22 cellular contexts compared by ENCODE assay signal in genomic region chr17:41676058-41676419, GRCh38. TPM values are rescaled to one million over a fixed set of nuclear protein-coding genes. Genes with fewer than 3 reads are reported as not detected.
DNase-seq lines count a peak whose midpoint lies in the region; ATAC-seq, FAIRE-seq and TF ChIP-seq lines count a peak whose summit lies in the region.
"Had no signal": no experiment of that assay in that cellular context is flagged by ENCODE, and none has a peak within 500 bp of the region (broad histone marks: within the 10 kb centered on the region; RNA-seq: fewer than 3 reads in every experiment).

No MANE protein-coding gene starts in this region.

- no peaks in the 10 kb centered on the region for H3K9me3 Mint-ChIP-seq in activated CD4-positive, alpha-beta T cell treated with anti-CD3 and anti-CD28 coated beads, Interleukin-2, amount 10 ng/mL, durations not matched to agents 24 days and 14 days
- H3K9me3 Mint-ChIP-seq in WTC11, result peaks cover 4% of the 10 kb centered on the region; the same call in 1 of the 2 replicates
- H3K9me3 Mint-ChIP-seq in stimulated activated naive CD8-positive, alpha-beta T cell treated with anti-CD3 and anti-CD28 coated beads, Interleukin-15, amount 100 ng/mL, for 72 hours, result peaks cover 7 to 9% of the 10 kb centered on the region in 2 donors
- H3K9me3 Mint-ChIP-seq: naive thymus-derived CD8-positive, alpha-beta T cell; stimulated activated effector memory CD8-positive, alpha-beta T cell treated with anti-CD3 and anti-CD28 coated beads, Interleukin-12 subunit alpha, Interleukin-12 subunit beta, amount 100 ng/mL, for 72 hours had no signal

- no peak overlapping the region for H3K4me3 Mint-ChIP-seq in activated CD4-positive, alpha-beta T cell treated with anti-CD3 and anti-CD28 coated beads, Interleukin-2, amount 10 ng/mL, durations not matched to agents 24 days and 14 days
- no peak overlapping the region for H3K4me3 Mint-ChIP-seq in WTC11
- H3K4me3 Mint-ChIP-seq in stimulated activated naive CD8-positive, alpha-beta T cell treated with anti-CD3 and anti-CD28 coated beads, Interleukin-15, amount 100 ng/mL, for 72 hours, result peak overlapping the region; percentile 81 to 82
- H3K4me3 Mint-ChIP-seq: activated naive CD8-positive, alpha-beta T cell treated with anti-CD3 and anti-CD28 coated beads, Interleukin-2, amount 10 ng/mL, durations not matched to agents 7 days and 5 days; stimulated activated effector memory CD8-positive, alpha-beta T cell treated with anti-CD3 and anti-CD28 coated beads, Interleukin-12 subunit alpha, Interleukin-12 subunit beta, amount 100 ng/mL, for 72 hours had no signal

- no peaks in the 10 kb centered on the region for H3K79me2 ChIP-seq in HepG2 (ENCODE audit: insufficient read depth, low read length)

- WGBS in HepG2 (ENCODE audit: low lambda C conversion rate), result 4% methylated on average over 3 of the region's 3 CpGs

- peaks cover 50% of the 10 kb centered on the region for H3K4me1 ChIP-seq in HepG2 (ENCODE audit: insufficient read depth, low read length)

- H3K27me3 Mint-ChIP-seq in activated CD4-positive, alpha-beta T cell treated with anti-CD3 and anti-CD28 coated beads, Interleukin-2, amount 10 ng/mL, durations not matched to agents 24 days and 14 days, result no peaks in the 10 kb centered on the region
- no peaks in the 10 kb centered on the region; the same call in 1 of the 2 replicates for H3K27me3 Mint-ChIP-seq in WTC11 (ENCODE audit: low read depth)
- no peaks in the 10 kb centered on the region for H3K27me3 Mint-ChIP-seq in stimulated activated naive CD8-positive, alpha-beta T cell treated with anti-CD3 and anti-CD28 coated beads, Interleukin-15, amount 100 ng/mL, for 72 hours
- H3K27me3 Mint-ChIP-seq: activated naive CD8-positive, alpha-beta T cell treated with anti-CD3 and anti-CD28 coated beads, Interleukin-2, amount 10 ng/mL, durations not matched to agents 7 days and 5 days; naive thymus-derived CD8-positive, alpha-beta T cell had no signal

- TF ChIP-seq RAD21 in HepG2 (CRISPR knock-in tag; IDR thresholded peaks at IDR 0.05), result no peak

- in situ Hi-C loops in HepG2 (cut with HindIII; ENCODE audit: extremely low pct_ligation_motif_present, low pct_unique_long_range_greater_than_20kb), result no loop called here

- TF ChIP-seq EP300 in HepG2 (IDR thresholded peaks at IDR 0.05; ENCODE audit: low read depth in 2 of 2, low read length in 2 of 2) (no peak), HepG2 (CRISPR knock-in tag; IDR thresholded peaks at IDR 0.05; ENCODE audit: borderline replicate concordance) (no peak)

- POLR2A ChIA-PET in WTC11 (lab: Charles Lee) (no interaction called here), HepG2 (lab: Yijun Ruan, JAX) (interaction anchor here (0.5 to 7.2 kb wide), 6 partner anchors 9 to 1453 kb away, joined by 3 to 443 read pairs (median 3); partner anchors contain the start of gene EIF1)

- H3K36me3 ChIP-seq in HepG2 (replicated peaks in 1 of 2; ENCODE audit: control insufficient read depth in 1 of 2, insufficient read depth in 2 of 2, low read length in 2 of 2), result no peaks in the 10 kb centered on the region

- H3K4me3 ChIP-seq in HepG2 (replicated peaks in 1 of 3; ENCODE audit: insufficient read depth in 1 of 3, low read depth in 2 of 3, low read length in 3 of 3), result peak overlapping the region in 1 of 3 experiments; percentile 52; a peak in 2 of 6 replicates

- CTCF ChIA-PET in WTC11 (lab: Charles Lee), result interaction anchor here (0.6 to 3.0 kb wide), 6 partner anchors 8 to 127 kb away, joined by 3 to 43 read pairs (median 6); partner anchors contain the start of gene EIF1
- CTCF ChIA-PET in HepG2 (lab: Yijun Ruan, JAX; ENCODE audit: low intra/inter-chr PET ratio, low total read pairs), result no interaction called here

- H3K36me3 Mint-ChIP-seq in activated CD4-positive, alpha-beta T cell treated with anti-CD3 and anti-CD28 coated beads, Interleukin-2, amount 10 ng/mL, durations not matched to agents 24 days and 14 days (ENCODE audit: low read depth), result peaks cover 1% of the 10 kb centered on the region
- H3K36me3 Mint-ChIP-seq in WTC11, result 0 out of 2 replicates have a peak, but pooled peaks cover 4% of the 10 kb centered on the region
- H3K36me3 Mint-ChIP-seq: naive thymus-derived CD8-positive, alpha-beta T cell had no signal

- peaks cover 51% of the 10 kb centered on the region for H3K4me1 Mint-ChIP-seq in activated CD4-positive, alpha-beta T cell treated with anti-CD3 and anti-CD28 coated beads, Interleukin-2, amount 10 ng/mL, durations not matched to agents 24 days and 14 days
- H3K4me1 Mint-ChIP-seq in WTC11, result peaks cover 44% of the 10 kb centered on the region
- peaks cover 80% of the 10 kb centered on the region for H3K4me1 Mint-ChIP-seq in stimulated activated naive CD8-positive, alpha-beta T cell treated with anti-CD3 and anti-CD28 coated beads, Interleukin-15, amount 100 ng/mL, for 72 hours

- H3K9me3 ChIP-seq in HepG2 (ENCODE audit: low read length), result no peaks in the 10 kb centered on the region

- FAIRE-seq in HepG2 (lab: Jason Lieb, UNC), result peak; percentile 18
- FAIRE-seq: urothelium cell line had no signal

- intact Hi-C loops in activated CD4-positive, alpha-beta T cell treated with anti-CD3 and anti-CD28 coated beads, Interleukin-2, amount 10 ng/mL, durations not matched to agents 24 days and 14 days (cut with micrococcal nuclease), result no loop called here
- intact Hi-C loops in HepG2 (cut with micrococcal nuclease; ENCODE audit: unreplicated experiment), result no loop called here

- H2AFZ ChIP-seq in HepG2 (ENCODE audit: low read length), result peak overlapping the region; percentile 49

- H3K9ac ChIP-seq in HepG2 (ENCODE audit: insufficient read depth, low read depth, low read length), result no peak overlapping the region

- H4K20me1 ChIP-seq in HepG2 (ENCODE audit: insufficient read depth, low read length), result no peaks in the 10 kb centered on the region

- ATAC-seq in WTC11 (peak; percentile 11; the same call in 1 of the 2 replicates), HepG2 (no peak; the same call in 2 of the 3 replicates)
- ATAC-seq in stimulated activated naive CD8-positive, alpha-beta T cell treated with anti-CD3 and anti-CD28 coated beads, Interleukin-15, amount 100 ng/mL, for 72 hours, result no peak
- ATAC-seq: naive thymus-derived CD8-positive, alpha-beta T cell had no signal

- TF ChIP-seq CTCF in WTC11 (IDR thresholded peaks at IDR 0.05) (no peak), HepG2 (CRISPR knock-in tag; IDR thresholded peaks at IDR 0.05) (no peak)

- no TSS peak for BruUV-seq in HepG2 (replicated peaks; lab: Mats Ljungman, UMichigan)

- H3K27me3 ChIP-seq in HepG2 (ENCODE audit: control insufficient read depth in 1 of 2, insufficient read depth in 2 of 2, low read length in 2 of 2), result peaks cover 0 to 2% of the 10 kb centered on the region in 2 experiments; a peak in 2 of 5 replicates

- H3K27ac ChIP-seq in HepG2 (ENCODE audit: extremely low read length, insufficient read depth, low read length), result peak overlapping the region; percentile 34

- no peak for DNase-seq in activated CD4-positive, alpha-beta T cell treated with anti-CD3 and anti-CD28 coated beads, Interleukin-2, amount 10 ng/mL, durations not matched to agents 24 days and 14 days
- no peak for DNase-seq in activated CD4-positive, alpha-beta T cell treated with anti-CD3 and anti-CD28 coated beads for 4 hours
- DNase-seq in WTC11 (ENCODE audit: low spot score) (no peak), HepG2 (ENCODE audit: low spot score) (no peak), midbrain (lab: John Stamatoyannopoulos, UW) (no peak), NCI-H1436 (lab: John Stamatoyannopoulos, UW) (no peak), Kasumi-1 (lab: John Stamatoyannopoulos, UW) (no peak)
- DNase-seq in stimulated activated naive CD8-positive, alpha-beta T cell treated with anti-CD3 and anti-CD28 coated beads, Interleukin-15, amount 100 ng/mL, for 72 hours, result no peak
- DNase-seq: activated naive CD8-positive, alpha-beta T cell treated with anti-CD3 and anti-CD28 coated beads, Interleukin-2, amount 10 ng/mL, durations not matched to agents 7 days and 5 days; activated T-cell treated with anti-CD3 and anti-CD28 coated beads, Interleukin-2, amount 50 U/mL, for 1 hour; DMS79 treated with DMSO at 0.1 percent for 48 hours; erythroblast; NCI-H1092 treated with DMSO at 0.1 percent for 48 hours; NCI-H526 had no signal

- peak overlapping the region; percentile 62 for H3K4me2 ChIP-seq in HepG2 (ENCODE audit: low read depth, low read length)

- no peak for TF ChIP-seq POLR2A in HepG2 (IDR thresholded peaks at IDR 0.05; ENCODE audit: insufficient read depth in 1 of 2, low read depth in 2 of 2, low read length in 2 of 2)

- H3K27ac Mint-ChIP-seq in activated CD4-positive, alpha-beta T cell treated with anti-CD3 and anti-CD28 coated beads, Interleukin-2, amount 10 ng/mL, durations not matched to agents 24 days and 14 days, result peak overlapping the region; percentile 45
- H3K27ac Mint-ChIP-seq in WTC11, result peak overlapping the region; percentile 95
- H3K27ac Mint-ChIP-seq in stimulated activated naive CD8-positive, alpha-beta T cell treated with anti-CD3 and anti-CD28 coated beads, Interleukin-15, amount 100 ng/mL, for 72 hours, result no peak overlapping the region
- H3K27ac Mint-ChIP-seq: activated naive CD8-positive, alpha-beta T cell treated with anti-CD3 and anti-CD28 coated beads, Interleukin-2, amount 10 ng/mL, durations not matched to agents 7 days and 5 days; stimulated activated effector memory CD8-positive, alpha-beta T cell treated with anti-CD3 and anti-CD28 coated beads, Interleukin-12 subunit alpha, Interleukin-12 subunit beta, amount 100 ng/mL, for 72 hours had no signal

RNA-seq across cellular contexts. Expression of gene EIF1, which starts 12.6 kb away (rescaled TPM):
- total RNA-seq in activated CD4-positive, alpha-beta T cell treated with anti-CD3 and anti-CD28 coated beads, Interleukin-2, amount 10 ng/mL, durations not matched to agents 24 days and 14 days, result 837 and 858 TPM in 2 replicates
- total RNA-seq in WTC11 (2021), result 466 to 481 TPM (median 475 TPM) in 3 replicates
- 147 and 199 TPM in 2 replicates for total RNA-seq in HepG2 (2016; rRNA removed; fragmentation: Illumina TruSeq; extraction: Trizol)
- total RNA-seq in HepG2 (2016; cell fraction: cytosol; rRNA removed; fragmentation: Illumina TruSeq; extraction: Trizol; ENCODE audit: low read depth), result 90.4 and 105 TPM in 2 replicates
- 134 and 191 TPM in 2 replicates for total RNA-seq in HepG2 (2016; cell fraction: insoluble cytoplasmic fraction; rRNA removed; fragmentation: Illumina TruSeq; extraction: Trizol)
- 209 and 226 TPM in 2 replicates for total RNA-seq in HepG2 (2016; cell fraction: membrane; rRNA removed; fragmentation: Illumina TruSeq; extraction: Trizol)
- 237 and 265 TPM in 2 replicates for total RNA-seq in HepG2 (2016; cell fraction: nucleus; rRNA removed; fragmentation: Illumina TruSeq; extraction: Trizol)
- 388 and 517 TPM in 2 replicates for polyA plus RNA-seq in HepG2 (2011; rRNA removed)
- 157 and 242 TPM in 2 replicates for polyA plus RNA-seq in HepG2 (2011; cell fraction: cytosol; rRNA removed)
- 346 and 409 TPM in 2 replicates for polyA plus RNA-seq in HepG2 (2011; cell fraction: nucleus; rRNA removed)
- polyA plus RNA-seq in HepG2 (2012), result 1,096 and 1,427 TPM in 2 replicates
- polyA plus RNA-seq in HepG2 (2016; cell fraction: cytosol; fragmentation: Illumina TruSeq; extraction: Trizol; ENCODE audit: low read depth), result 537 and 540 TPM in 2 replicates
- polyA plus RNA-seq in HepG2 (2016; cell fraction: insoluble cytoplasmic fraction; fragmentation: Illumina TruSeq; extraction: Trizol; ENCODE audit: low read depth), result 606 and 702 TPM in 2 replicates
- polyA plus RNA-seq in HepG2 (2016; cell fraction: membrane; fragmentation: Illumina TruSeq; extraction: Trizol; ENCODE audit: low read depth), result 490 and 548 TPM in 2 replicates
- 691 and 695 TPM in 2 replicates for polyA plus RNA-seq in HepG2 (2016; cell fraction: nucleus; fragmentation: Illumina TruSeq; extraction: Trizol; ENCODE audit: insufficient read depth, low read depth)
- polyA minus RNA-seq in HepG2 (2011; rRNA and poly(A)+ RNA removed; ENCODE audit: low replicate concordance), result 70.2 and 87.8 TPM in 2 replicates
- polyA minus RNA-seq in HepG2 (2011; cell fraction: cytosol; rRNA and poly(A)+ RNA removed), result 159 and 198 TPM in 2 replicates
- polyA minus RNA-seq in HepG2 (2011; cell fraction: nucleus; rRNA and poly(A)+ RNA removed), result 333 and 395 TPM in 2 replicates

RNA-seq across cellular contexts. Expression of gene GAST, which starts 36.1 kb away (rescaled TPM):
- not detected in 2 replicates for total RNA-seq in activated CD4-positive, alpha-beta T cell treated with anti-CD3 and anti-CD28 coated beads, Interleukin-2, amount 10 ng/mL, durations not matched to agents 24 days and 14 days
- total RNA-seq in WTC11 (2021), result not detected in 3 replicates
- 0.42 TPM in 1 of 2 replicates, not detected in the other for total RNA-seq in HepG2 (2016; rRNA removed; fragmentation: Illumina TruSeq; extraction: Trizol)
- total RNA-seq in HepG2 (2016; cell fraction: cytosol; rRNA removed; fragmentation: Illumina TruSeq; extraction: Trizol; ENCODE audit: low read depth), result not detected in 2 replicates
- total RNA-seq in HepG2 (2016; cell fraction: insoluble cytoplasmic fraction; rRNA removed; fragmentation: Illumina TruSeq; extraction: Trizol), result 0.52 TPM in 1 of 2 replicates, not detected in the other
- not detected in 2 replicates for total RNA-seq in HepG2 (2016; cell fraction: membrane; rRNA removed; fragmentation: Illumina TruSeq; extraction: Trizol)
- total RNA-seq in HepG2 (2016; cell fraction: nucleus; rRNA removed; fragmentation: Illumina TruSeq; extraction: Trizol), result 1.4 TPM in 1 of 2 replicates, not detected in the other
- 0.32 and 0.65 TPM in 2 replicates for polyA plus RNA-seq in HepG2 (2011; rRNA removed)
- polyA plus RNA-seq in HepG2 (2011; cell fraction: cytosol; rRNA removed), result 0.32 and 0.93 TPM in 2 replicates
- polyA plus RNA-seq in HepG2 (2011; cell fraction: nucleus; rRNA removed), result not detected in 2 replicates
- 0.56 and 4.9 TPM in 2 replicates for polyA plus RNA-seq in HepG2 (2012)
- polyA plus RNA-seq in HepG2 (2016; cell fraction: cytosol; fragmentation: Illumina TruSeq; extraction: Trizol; ENCODE audit: low read depth), result not detected in 2 replicates
- polyA plus RNA-seq in HepG2 (2016; cell fraction: insoluble cytoplasmic fraction; fragmentation: Illumina TruSeq; extraction: Trizol; ENCODE audit: low read depth), result 1.1 TPM in 1 of 2 replicates, not detected in the other
- polyA plus RNA-seq in HepG2 (2016; cell fraction: membrane; fragmentation: Illumina TruSeq; extraction: Trizol; ENCODE audit: low read depth), result not detected in 2 replicates
- polyA plus RNA-seq in HepG2 (2016; cell fraction: nucleus; fragmentation: Illumina TruSeq; extraction: Trizol; ENCODE audit: insufficient read depth, low read depth), result 1.4 TPM in 1 of 2 replicates, not detected in the other
- polyA minus RNA-seq in HepG2 (2011; rRNA and poly(A)+ RNA removed; ENCODE audit: low replicate concordance), result 0.58 TPM in 1 of 2 replicates, not detected in the other
- polyA minus RNA-seq in HepG2 (2011; cell fraction: cytosol; rRNA and poly(A)+ RNA removed), result not detected in 2 replicates
- not detected in 2 replicates for polyA minus RNA-seq in HepG2 (2011; cell fraction: nucleus; rRNA and poly(A)+ RNA removed)
- total RNA-seq: A172; activated naive CD8-positive, alpha-beta T cell treated with anti-CD3 and anti-CD28 coated beads, Interleukin-2, amount 10 ng/mL, durations not matched to agents 7 days and 5 days; dermis microvascular lymphatic vessel endothelial cell; lower leg skin; naive thymus-derived CD8-positive, alpha-beta T cell; OCI-LY7; pulmonary artery endothelial cell had no signal
- polyA plus RNA-seq: naive thymus-derived CD8-positive, alpha-beta T cell had no signal

RNA-seq across cellular contexts. Expression of gene KRT17, which starts 51.7 kb away (rescaled TPM):
- total RNA-seq in activated CD4-positive, alpha-beta T cell treated with anti-CD3 and anti-CD28 coated beads, Interleukin-2, amount 10 ng/mL, durations not matched to agents 24 days and 14 days, result not detected in 2 replicates
- total RNA-seq in WTC11 (2021) (0.53 to 1.5 TPM (median 0.92 TPM) in 3 replicates), HepG2 (2016; rRNA removed; fragmentation: Illumina TruSeq; extraction: Trizol) (0.52 and 0.82 TPM in 2 replicates)
- 0.40 and 0.44 TPM in 2 replicates for total RNA-seq in HepG2 (2016; cell fraction: cytosol; rRNA removed; fragmentation: Illumina TruSeq; extraction: Trizol; ENCODE audit: low read depth)
- total RNA-seq in HepG2 (2016; cell fraction: insoluble cytoplasmic fraction; rRNA removed; fragmentation: Illumina TruSeq; extraction: Trizol), result 0.40 and 0.54 TPM in 2 replicates
- 0.38 and 0.65 TPM in 2 replicates for total RNA-seq in HepG2 (2016; cell fraction: membrane; rRNA removed; fragmentation: Illumina TruSeq; extraction: Trizol)
- 1.4 TPM in 1 of 2 replicates, not detected in the other for total RNA-seq in HepG2 (2016; cell fraction: nucleus; rRNA removed; fragmentation: Illumina TruSeq; extraction: Trizol)
- polyA plus RNA-seq in HepG2 (2011; rRNA removed), result 0.38 and 0.47 TPM in 2 replicates
- 0.43 and 0.50 TPM in 2 replicates for polyA plus RNA-seq in HepG2 (2011; cell fraction: cytosol; rRNA removed)
- polyA plus RNA-seq in HepG2 (2011; cell fraction: nucleus; rRNA removed), result 0.23 and 0.66 TPM in 2 replicates
- 0.28 TPM in 1 of 2 replicates, not detected in the other for polyA plus RNA-seq in HepG2 (2012)
- 0.54 and 0.71 TPM in 2 replicates for polyA plus RNA-seq in HepG2 (2016; cell fraction: cytosol; fragmentation: Illumina TruSeq; extraction: Trizol; ENCODE audit: low read depth)
- 0.70 and 0.84 TPM in 2 replicates for polyA plus RNA-seq in HepG2 (2016; cell fraction: insoluble cytoplasmic fraction; fragmentation: Illumina TruSeq; extraction: Trizol; ENCODE audit: low read depth)
- polyA plus RNA-seq in HepG2 (2016; cell fraction: membrane; fragmentation: Illumina TruSeq; extraction: Trizol; ENCODE audit: low read depth), result 0.35 and 1.0 TPM in 2 replicates
- polyA plus RNA-seq in HepG2 (2016; cell fraction: nucleus; fragmentation: Illumina TruSeq; extraction: Trizol; ENCODE audit: insufficient read depth, low read depth), result 0.55 and 0.81 TPM in 2 replicates
- polyA minus RNA-seq in HepG2 (2011; rRNA and poly(A)+ RNA removed; ENCODE audit: low replicate concordance), result 0.32 and 1,101 TPM in 2 replicates
- polyA minus RNA-seq in HepG2 (2011; cell fraction: cytosol; rRNA and poly(A)+ RNA removed), result 9.0 and 16.5 TPM in 2 replicates
- polyA minus RNA-seq in HepG2 (2011; cell fraction: nucleus; rRNA and poly(A)+ RNA removed), result 3.5 and 5.9 TPM in 2 replicates
- total RNA-seq: A172; activated naive CD8-positive, alpha-beta T cell treated with anti-CD3 and anti-CD28 coated beads, Interleukin-2, amount 10 ng/mL, durations not matched to agents 7 days and 5 days; naive thymus-derived CD8-positive, alpha-beta T cell had no signal
- polyA plus RNA-seq: naive thymus-derived CD8-positive, alpha-beta T cell had no signal

RNA-seq across cellular contexts. Expression of gene HAP1, which starts 58.4 kb away (rescaled TPM):
- total RNA-seq in activated CD4-positive, alpha-beta T cell treated with anti-CD3 and anti-CD28 coated beads, Interleukin-2, amount 10 ng/mL, durations not matched to agents 24 days and 14 days, result 0.02 and 0.05 TPM in 2 replicates
- total RNA-seq in WTC11 (2021) (4.4 to 5.0 TPM (median 4.4 TPM) in 3 replicates), HepG2 (2016; rRNA removed; fragmentation: Illumina TruSeq; extraction: Trizol) (0.07 and 0.08 TPM in 2 replicates)
- total RNA-seq in HepG2 (2016; cell fraction: cytosol; rRNA removed; fragmentation: Illumina TruSeq; extraction: Trizol; ENCODE audit: low read depth), result not detected in 2 replicates
- 0.07 and 0.11 TPM in 2 replicates for total RNA-seq in HepG2 (2016; cell fraction: insoluble cytoplasmic fraction; rRNA removed; fragmentation: Illumina TruSeq; extraction: Trizol)
- 0.03 TPM in 1 of 2 replicates, not detected in the other for total RNA-seq in HepG2 (2016; cell fraction: membrane; rRNA removed; fragmentation: Illumina TruSeq; extraction: Trizol)
- 0.12 TPM in 1 of 2 replicates, not detected in the other for total RNA-seq in HepG2 (2016; cell fraction: nucleus; rRNA removed; fragmentation: Illumina TruSeq; extraction: Trizol)
- polyA plus RNA-seq in HepG2 (2011; rRNA removed), result 0.07 and 0.30 TPM in 2 replicates
- 0.07 and 0.08 TPM in 2 replicates for polyA plus RNA-seq in HepG2 (2011; cell fraction: cytosol; rRNA removed)
- polyA plus RNA-seq in HepG2 (2011; cell fraction: nucleus; rRNA removed), result 1.1 TPM in 2 replicates
- polyA plus RNA-seq in HepG2 (2012), result 0.13 and 0.19 TPM in 2 replicates
- polyA plus RNA-seq in HepG2 (2016; cell fraction: cytosol; fragmentation: Illumina TruSeq; extraction: Trizol; ENCODE audit: low read depth), result not detected in 2 replicates
- 0.11 TPM in 1 of 2 replicates, not detected in the other for polyA plus RNA-seq in HepG2 (2016; cell fraction: insoluble cytoplasmic fraction; fragmentation: Illumina TruSeq; extraction: Trizol; ENCODE audit: low read depth)
- polyA plus RNA-seq in HepG2 (2016; cell fraction: membrane; fragmentation: Illumina TruSeq; extraction: Trizol; ENCODE audit: low read depth), result not detected in 2 replicates
- polyA plus RNA-seq in HepG2 (2016; cell fraction: nucleus; fragmentation: Illumina TruSeq; extraction: Trizol; ENCODE audit: insufficient read depth, low read depth), result 0.11 and 0.15 TPM in 2 replicates
- 0.07 TPM in 1 of 2 replicates, not detected in the other for polyA minus RNA-seq in HepG2 (2011; rRNA and poly(A)+ RNA removed; ENCODE audit: low replicate concordance)
- polyA minus RNA-seq in HepG2 (2011; cell fraction: cytosol; rRNA and poly(A)+ RNA removed), result not detected in 2 replicates
- 0.12 and 0.26 TPM in 2 replicates for polyA minus RNA-seq in HepG2 (2011; cell fraction: nucleus; rRNA and poly(A)+ RNA removed)
- polyA plus RNA-seq: naive thymus-derived CD8-positive, alpha-beta T cell had no signal

Comparison
In these comparisons a context has a peak if more than half of its experiments do, and no peak if none do; other contexts are left out.
1. H3K27ac Mint-ChIP-seq: peak in activated CD4-positive, alpha-beta T cell treated with anti-CD3 and anti-CD28 coated beads, Interleukin-2, amount 10 ng/mL, durations not matched to agents 24 days and 14 days (single experiment) and WTC11 (single experiment); none in stimulated activated naive CD8-positive, alpha-beta T cell treated with anti-CD3 and anti-CD28 coated beads, Interleukin-15, amount 100 ng/mL, for 72 hours (0 of 2).
2. H3K4me3 Mint-ChIP-seq: peak in stimulated activated naive CD8-positive, alpha-beta T cell treated with anti-CD3 and anti-CD28 coated beads, Interleukin-15, amount 100 ng/mL, for 72 hours (2 of 2); none in activated CD4-positive, alpha-beta T cell treated with anti-CD3 and anti-CD28 coated beads, Interleukin-2, amount 10 ng/mL, durations not matched to agents 24 days and 14 days (single experiment) and WTC11 (single experiment).